ENCODE assay signal across 8 cellular contexts in the genomic region with DNA sequence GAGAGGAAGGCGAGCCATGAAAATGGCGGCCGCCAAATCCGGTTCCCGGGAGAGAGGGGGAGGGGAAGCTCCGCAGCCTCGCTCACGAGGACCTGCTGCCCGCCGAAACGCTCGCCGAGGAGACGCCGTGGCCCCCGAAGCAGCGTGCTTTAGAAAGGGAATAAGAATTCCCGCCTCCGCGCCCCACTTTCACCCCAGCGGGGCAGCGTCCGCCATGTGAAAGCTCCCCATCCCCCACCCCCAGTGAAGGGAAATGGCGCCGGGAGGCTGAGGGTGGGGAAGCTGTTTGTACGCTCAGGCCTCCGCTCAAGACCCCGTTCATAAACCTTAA.
DNase-seq lines count a peak whose midpoint lies in the region; ATAC-seq and TF ChIP-seq lines count a peak whose summit lies in the region.

No MANE protein-coding gene starts in this region.

- H3K27ac ChIP-seq in ACC112 (ENCODE audit: low read depth, low read length) (peak overlapping the region; percentile 98), brain microvascular endothelial cell (peak overlapping the region; percentile 81)

- DNase-seq in NAMALWA (ENCODE audit: low spot score): peak; percentile 86
- peak; percentile 66 for DNase-seq in UCSD-AML1 (lab: John Stamatoyannopoulos, UW; ENCODE audit: unreplicated experiment)
- DNase-seq in brain microvascular endothelial cell: no peak
- DNase-seq in inferior parietal cortex (ENCODE audit: extremely low spot score): peak; percentile 75
- DNase-seq in stimulated activated CD4-positive, alpha-beta T cell treated with anti-CD3 and anti-CD28 coated beads, Interleukin-12 subunit alpha, Interleukin-12 subunit beta, amount 100 ng/mL, for 48 hours (ENCODE audit: low read depth in 2 of 3, low spot score in 1 of 3): peak; percentile 66 to 75 (median 69)

- H3K4me3 ChIP-seq in ACC112 (ENCODE audit: low read depth, low read length): peak overlapping the region; percentile 99
- peak overlapping the region; percentile 98 for H3K4me3 ChIP-seq in brain microvascular endothelial cell (ENCODE audit: low read depth, low read length)

- H3K4me1 ChIP-seq in ACC112 (ENCODE audit: control insufficient read depth, insufficient read depth, low read length, unreplicated experiment): peaks cover 31% of the 10 kb centered on the region

- in situ Hi-C loops in brain microvascular endothelial cell (cut with HindIII; ENCODE audit: low pct_ligation_motif_present, low sequenced_read_pairs): no loop called here

- H3K79me2 ChIP-seq in ACC112 (ENCODE audit: control insufficient read depth, insufficient read depth, low read length, unreplicated experiment): peaks cover 90% of the 10 kb centered on the region

- ATAC-seq in GM18907 (IDR thresholded peaks at IDR 0.05; ENCODE audit: unreplicated experiment) (peak; percentile 24), GM21367 (IDR thresholded peaks at IDR 0.05; ENCODE audit: unreplicated experiment) (no peak)

- no peak for TF ChIP-seq CTCF in brain microvascular endothelial cell (IDR thresholded peaks at IDR 0.05; ENCODE audit: low read depth, low read length, missing control alignments)

- no peaks in the 10 kb centered on the region for H3K27me3 ChIP-seq in ACC112 (ENCODE audit: insufficient read depth, low read length)
- H3K27me3 ChIP-seq in brain microvascular endothelial cell (replicated peaks): no peaks in the 10 kb centered on the region

- no peak overlapping the region for H2AFZ ChIP-seq in ACC112 (ENCODE audit: low read length, unreplicated experiment)

- H3K36me3 ChIP-seq in ACC112 (ENCODE audit: insufficient read depth, low read length): peaks cover 54% of the 10 kb centered on the region
- peaks cover 36% of the 10 kb centered on the region for H3K36me3 ChIP-seq in brain microvascular endothelial cell (replicated peaks)
